In genomic region chr10:57113545-57113944, GRCh38 we compare ENCODE assay signal across 34 cellular contexts.
"Had no signal": no experiment of that assay in that cellular context is flagged by ENCODE, and none has a peak within 500 bp of the region (broad histone marks: within the 10 kb centered on the region; RNA-seq: fewer than 3 reads in every experiment).

No MANE protein-coding gene starts in this region.

- H3K36me3 ChIP-seq: MG63 had no signal

- H3K9me3 ChIP-seq: MG63 had no signal

- H3K4me3 ChIP-seq: MG63 had no signal

- DNase-seq: Karpas-422, Kasumi-1, MG63, MM.1S, MV-4-11, NCI-H1048, NCI-H1092, NCI-H1092 treated with DMSO at 0.1 percent for 48 hours, NCI-H1105, NCI-H1105 treated with DMSO at 0.1 percent for 48 hours, NCI-H1417, NCI-H1417 treated with DMSO at 0.1 percent for 48 hours, NCI-H1436, NCI-H1436 treated with DMSO at 0.1 percent for 48 hours, NCI-H146, NCI-H1694, NCI-H1694 treated with DMSO at 0.1 percent for 48 hours, NCI-H187, NCI-H187 treated with DMSO at 0.1 percent for 48 hours, NCI-H1930, NCI-H2029, NCI-H2029 treated with DMSO at 0.1 percent for 48 hours, NCI-H2081, NCI-H2081 treated with DMSO at 0.1 percent for 48 hours, NCI-H2107, NCI-H2171, NCI-H2171 treated with DMSO at 0.1 percent for 48 hours, NCI-H2227 treated with DMSO at 0.1 percent for 48 hours, NCI-H226, NCI-H345, NCI-H446, NCI-H446 treated with DMSO at 0.1 percent for 48 hours, NCI-H510A, NCI-H510A treated with DMSO at 0.1 percent for 48 hours had no signal
